In the genomic region with DNA sequence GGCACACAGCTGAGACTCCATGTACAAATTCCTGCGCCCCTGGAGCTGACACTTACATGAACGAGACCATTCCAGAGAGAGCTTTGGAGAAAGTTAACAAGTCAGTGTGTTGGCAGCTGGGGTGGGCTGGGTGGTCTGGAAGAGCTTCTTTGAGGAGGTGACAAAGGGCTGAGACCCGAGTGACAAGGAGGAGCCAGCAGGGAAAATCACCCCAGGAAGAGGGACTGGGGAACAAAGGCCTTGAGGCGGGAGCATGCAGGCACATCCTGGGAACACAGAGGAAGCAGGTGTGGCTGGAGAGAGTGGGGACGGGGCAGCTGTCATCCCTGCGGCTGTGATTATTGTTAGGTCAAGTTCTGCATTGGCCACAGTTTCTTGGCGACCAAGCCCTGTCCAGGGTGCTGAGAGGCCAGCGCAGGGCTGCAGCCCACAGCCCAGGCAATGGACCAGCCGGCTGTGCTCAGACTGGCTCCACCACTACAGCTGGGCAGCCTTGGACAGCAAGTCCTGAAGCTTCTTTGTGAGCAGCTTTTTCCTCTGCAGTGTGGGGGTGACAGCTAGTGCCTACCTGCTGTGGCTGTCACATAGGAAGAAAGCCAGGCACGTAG, we compare ENCODE assay signal across 10 cellular contexts. TPM values are rescaled to one million over a fixed set of nuclear protein-coding genes. Genes with fewer than 3 reads are reported as not detected.
DNase-seq lines count a peak whose midpoint lies in the region; ATAC-seq, FAIRE-seq and TF ChIP-seq lines count a peak whose summit lies in the region.
"Had no signal": no experiment of that assay in that cellular context is flagged by ENCODE, and none has a peak within 500 bp of the region (broad histone marks: within the 10 kb centered on the region; RNA-seq: fewer than 3 reads in every experiment).

No MANE protein-coding gene starts in this region.

- no peak for TF ChIP-seq CTCF in VCaP (conservative IDR thresholded peaks at IDR 0.05)

- DNase-seq in Caki2 (ENCODE audit: low read depth) (peak; percentile 23), NCI-H1105 (lab: John Stamatoyannopoulos, UW) (peak; percentile 46), left kidney (ENCODE audit: low read depth, low spot score) (peak; percentile 92), GM12892 (ENCODE audit: insufficient read length) (no peak), GF-D8 (lab: John Stamatoyannopoulos, UW) (no peak)
- DNase-seq: hippocampal formation had no signal

- no peak for FAIRE-seq in GM12892 (lab: Jason Lieb, UNC)

- ATAC-seq in GM19351 (IDR thresholded peaks at IDR 0.05; ENCODE audit: unreplicated experiment) (no peak), GM21717 (IDR thresholded peaks at IDR 0.05; ENCODE audit: unreplicated experiment) (no peak)

- in situ Hi-C loops in Caki2 (cut with HindIII; ENCODE audit: low pct_unique_long_range_greater_than_20kb, low sequenced_read_pairs): no loop called here

- no peak for TF ChIP-seq POLR2A in GM12892 (IDR thresholded peaks at IDR 0.05; ENCODE audit: low read depth, low read length)

- peak overlapping the region; percentile 41; the same call in 1 of the 2 replicates for H3K27ac ChIP-seq in VCaP

RNA-seq across cellular contexts. Expression of gene PRR23E, which starts 34.2 kb away (rescaled TPM):
- not detected in 2 replicates for total RNA-seq in Caki2 (2014; rRNA removed; shearing (Covaris generic); ENCODE audit: low replicate concordance)
- polyA plus RNA-seq in GM12892 (2012; ENCODE audit: missing spikeins): not detected
- total RNA-seq: subcutaneous adipose tissue had no signal

Comparison
In these comparisons a context has a peak if more than half of its experiments do, and no peak if none do; other contexts are left out.
1. DNase-seq: peak in Caki2 (single experiment), NCI-H1105 (single experiment) and left kidney (single experiment); none in GM12892 (single experiment) and GF-D8 (single experiment).